ENCODE assay signal across 8 cellular contexts in the genomic region with DNA sequence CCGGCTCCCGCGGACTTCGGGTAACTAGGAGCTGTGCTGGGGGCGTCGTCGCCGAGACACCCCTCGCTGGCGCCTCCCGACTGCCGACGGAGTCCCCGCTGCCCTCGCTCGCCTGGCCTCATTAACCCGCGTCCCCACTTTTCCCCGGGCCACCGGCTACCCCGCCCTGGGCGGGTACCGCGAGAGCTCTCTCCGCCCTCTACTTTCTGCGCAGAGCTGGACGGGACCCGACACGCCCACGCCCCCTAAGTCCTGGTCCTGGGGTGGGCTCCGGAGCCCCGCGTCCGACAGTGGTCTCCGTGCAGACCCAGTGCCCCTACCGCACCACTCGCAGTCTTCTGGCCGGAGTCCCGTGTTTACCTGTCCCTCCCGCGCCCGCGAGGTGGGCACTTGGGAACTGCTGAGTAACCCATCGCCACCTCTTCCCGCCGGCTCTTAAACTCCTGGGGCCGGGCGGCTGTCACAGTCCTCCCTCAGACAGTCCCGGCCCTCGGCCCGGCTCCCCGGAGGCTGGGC. TPM values are rescaled to one million over a fixed set of nuclear protein-coding genes. Genes with fewer than 3 reads are reported as not detected.
A peak's percentile ranks its signal among the peaks of the same experiment; 100 is the strongest.
DNase-seq lines count a peak whose midpoint lies in the region; ATAC-seq and TF ChIP-seq lines count a peak whose summit lies in the region.

No MANE protein-coding gene starts in this region.

- no peak for TF ChIP-seq CTCF in tibial nerve (IDR thresholded peaks at IDR 0.05)

- H3K27ac ChIP-seq in esophagus (ENCODE audit: low read depth in 2 of 2, low read length in 1 of 2) (peak overlapping the region; percentile 86 to 93), tibial nerve (peak overlapping the region; percentile 26 to 100 (median 92))

- H3K27me3 Mint-ChIP-seq in natural killer cell treated with Interleukin-12 subunit alpha and Interleukin-12 subunit beta and Interleukin-15 and Interleukin-18, amount 100 ng/mL, for 72 hours: no peaks in the 10 kb centered on the region

- ATAC-seq in HG02642 (IDR thresholded peaks at IDR 0.05; ENCODE audit: poor library complexity, unreplicated experiment): peak; percentile 8
- ATAC-seq in natural killer cell treated with Interleukin-12 subunit alpha and Interleukin-12 subunit beta and Interleukin-15 and Interleukin-18, amount 100 ng/mL, for 72 hours: peak; percentile 60 to 71

- 0% methylated on average over 51 to 52 of the region's 52 CpGs for WGBS in esophagus, 2 donors
- WGBS in tibial nerve, 2 donors: 0 to 1% methylated on average over 26 to 46 of the region's 52 CpGs

- H3K36me3 ChIP-seq in esophagus (ENCODE audit: control insufficient read depth in 2 of 2, insufficient read depth in 2 of 2, low read length in 1 of 2) (peaks cover 0 to 17% of the 10 kb centered on the region in 2 donors), tibial nerve (peaks cover 6 to 34% (median 19%) of the 10 kb centered on the region in 3 donors)

- H3K9me3 ChIP-seq in esophagus (ENCODE audit: control insufficient read depth in 2 of 2, insufficient read depth in 1 of 2, low read depth in 1 of 2, low read length in 1 of 2) (no peaks in the 10 kb centered on the region), tibial nerve (no peaks in the 10 kb centered on the region)

- peak overlapping the region; percentile 95 to 98 for H3K27ac Mint-ChIP-seq in natural killer cell treated with Interleukin-12 subunit alpha and Interleukin-12 subunit beta and Interleukin-15 and Interleukin-18, amount 100 ng/mL, for 72 hours

- peaks cover 20% of the 10 kb centered on the region for H3K36me3 Mint-ChIP-seq in natural killer cell treated with Interleukin-12 subunit alpha and Interleukin-12 subunit beta and Interleukin-15 and Interleukin-18, amount 100 ng/mL, for 72 hours

- no peaks in the 10 kb centered on the region for H3K27me3 ChIP-seq in esophagus (ENCODE audit: control insufficient read depth in 1 of 2, insufficient read depth in 2 of 2, low read length in 2 of 2)
- no peaks in the 10 kb centered on the region for H3K27me3 ChIP-seq in tibial nerve

- DNase-seq in DMS 273 (lab: John Stamatoyannopoulos, UW; ENCODE audit: unreplicated experiment) (peak; percentile 92), NCI-H82 (lab: John Stamatoyannopoulos, UW) (peak; percentile 90), activated T-cell treated with anti-CD3 and anti-CD28 coated beads for 48 hours (ENCODE audit: low read depth) (peak; percentile 78), tibial nerve (ENCODE audit: low spot score in 2 of 2) (no peak), NCI-H2029 treated with DMSO at 0.1 percent for 48 hours (lab: John Stamatoyannopoulos, UW) (no peak)
- peak; percentile 84 for DNase-seq in natural killer cell treated with Interleukin-12 subunit alpha and Interleukin-12 subunit beta and Interleukin-15 and Interleukin-18, amount 100 ng/mL, for 72 hours (ENCODE audit: low spot score)

- H3K4me3 Mint-ChIP-seq in natural killer cell treated with Interleukin-12 subunit alpha and Interleukin-12 subunit beta and Interleukin-15 and Interleukin-18, amount 100 ng/mL, for 72 hours: peak overlapping the region; percentile 91

- H3K4me1 Mint-ChIP-seq in natural killer cell treated with Interleukin-12 subunit alpha and Interleukin-12 subunit beta and Interleukin-15 and Interleukin-18, amount 100 ng/mL, for 72 hours (ENCODE audit: low read depth in 2 of 2): peaks cover 57 to 58% of the 10 kb centered on the region in 2 donors

- no peaks in the 10 kb centered on the region for H3K9me3 Mint-ChIP-seq in natural killer cell treated with Interleukin-12 subunit alpha and Interleukin-12 subunit beta and Interleukin-15 and Interleukin-18, amount 100 ng/mL, for 72 hours

- H3K4me1 ChIP-seq in esophagus (ENCODE audit: control insufficient read depth in 2 of 2, insufficient read depth in 2 of 2, low read length in 1 of 2) (peaks cover 0 to 19% of the 10 kb centered on the region in 2 donors), tibial nerve (peaks cover 0 to 61% (median 31%) of the 10 kb centered on the region in 4 donors)

- TF ChIP-seq EP300 in tibial nerve (IDR thresholded peaks at IDR 0.05): no peak

- H3K4me3 ChIP-seq in esophagus (ENCODE audit: low read depth in 1 of 2, low read length in 2 of 2): peak overlapping the region; percentile 70 to 80
- H3K4me3 ChIP-seq in tibial nerve: peak overlapping the region; percentile 41 to 85 (median 68)

- peak in 1 of 2 donors; percentile 1 for TF ChIP-seq POLR2A in tibial nerve (IDR thresholded peaks at IDR 0.05)

RNA-seq across cellular contexts. Expression of gene TLCD1, which starts 0.4 kb away (rescaled TPM):
- polyA plus RNA-seq in esophagus: 10 to 100 TPM; 12.5 to 16.9 TPM
- total RNA-seq in natural killer cell treated with Interleukin-12 subunit alpha and Interleukin-12 subunit beta and Interleukin-15 and Interleukin-18, amount 100 ng/mL, for 72 hours: 1 to 10 TPM; 1.5 to 9.7 TPM
- total RNA-seq in tibial nerve: 1 to 10 TPM in 1 of 4 donors, under 1 TPM in 1, not detected in 2; 0.44 to 1.2 TPM

RNA-seq across cellular contexts. Expression of gene NEK8, which starts 2.1 kb away (rescaled TPM):
- polyA plus RNA-seq in esophagus: 1 to 10 TPM; 2.6 to 5.3 TPM
- 10 to 100 TPM in 1 of 2 donors, 1 to 10 TPM in 1; 3.2 to 10.2 TPM for total RNA-seq in natural killer cell treated with Interleukin-12 subunit alpha and Interleukin-12 subunit beta and Interleukin-15 and Interleukin-18, amount 100 ng/mL, for 72 hours
- 1 to 10 TPM; 2.8 to 6.0 (median 3.5) TPM for total RNA-seq in tibial nerve

RNA-seq across cellular contexts. Expression of gene RPL23A, which starts 6.7 kb away (rescaled TPM):
- polyA plus RNA-seq in esophagus: 1,000 to 10,000 TPM in 1 of 2 donors, 100 to 1,000 TPM in 1; 745 to 1,436 TPM
- total RNA-seq in natural killer cell treated with Interleukin-12 subunit alpha and Interleukin-12 subunit beta and Interleukin-15 and Interleukin-18, amount 100 ng/mL, for 72 hours: 1,000 to 10,000 TPM; 1,264 to 1,439 TPM
- 100 to 1,000 TPM; 431 to 573 (median 517) TPM for total RNA-seq in tibial nerve

RNA-seq across cellular contexts. Expression of gene RAB34, which starts 8.8 kb away (rescaled TPM):
- polyA plus RNA-seq in esophagus: 10 to 100 TPM; 31.5 to 42.2 TPM
- 10 to 100 TPM in 1 of 2 donors, 1 to 10 TPM in 1; 8.5 to 25.7 TPM for total RNA-seq in natural killer cell treated with Interleukin-12 subunit alpha and Interleukin-12 subunit beta and Interleukin-15 and Interleukin-18, amount 100 ng/mL, for 72 hours
- total RNA-seq in tibial nerve: 100 to 1,000 TPM; 189 to 298 (median 196) TPM

RNA-seq across cellular contexts. Expression of gene PROCA1, which starts 14.8 kb away (rescaled TPM):
- polyA plus RNA-seq in esophagus: 1 to 10 TPM in 1 of 2 donors, under 1 TPM in 1; 0.59 to 2.0 TPM
- 1 to 10 TPM; 3.7 to 4.6 TPM for total RNA-seq in natural killer cell treated with Interleukin-12 subunit alpha and Interleukin-12 subunit beta and Interleukin-15 and Interleukin-18, amount 100 ng/mL, for 72 hours
- 1 to 10 TPM; 2.1 to 6.3 (median 4.6) TPM for total RNA-seq in tibial nerve

Comparison
In these comparisons a context has a peak if more than half of its experiments do, and no peak if none do; other contexts are left out.
1. DNase-seq: peak in DMS 273 (single experiment), NCI-H82 (single experiment), activated T-cell treated with anti-CD3 and anti-CD28 coated beads for 48 hours (single experiment) and natural killer cell treated with Interleukin-12 subunit alpha and Interleukin-12 subunit beta and Interleukin-15 and Interleukin-18, amount 100 ng/mL, for 72 hours (single experiment); none in tibial nerve (0 of 2) and NCI-H2029 treated with DMSO at 0.1 percent for 48 hours (single experiment).